Comparison of ENCODE assay signal across 1 cellular context in genomic region chr7:6558837-6559236, GRCh38.
TF ChIP-seq lines count a peak whose summit lies in the region.

No MANE protein-coding gene starts in this region.

TF ChIP-seq in A549, 52 proteins besides CTCF, POLR2A, EP300 and RAD21:
- no peak for TF ChIP-seq HDAC2 (IDR thresholded peaks at IDR 0.05)
- no peak for TF ChIP-seq ZSCAN20 (CRISPR knock-in tag; IDR thresholded peaks at IDR 0.05)
- no peak for TF ChIP-seq FOXS1 (CRISPR knock-in tag; IDR thresholded peaks at IDR 0.05)
- TF ChIP-seq ESRRA (IDR thresholded peaks at IDR 0.05; ENCODE audit: borderline replicate concordance, low read length), result no peak
